ENCODE assay signal across 8 cellular contexts in genomic region chr15:98650871-98651481, GRCh38. TPM values are rescaled to one million over a fixed set of nuclear protein-coding genes. Genes with fewer than 3 reads are reported as not detected.
DNase-seq lines count a peak whose midpoint lies in the region; ATAC-seq, FAIRE-seq and TF ChIP-seq lines count a peak whose summit lies in the region.

No MANE protein-coding gene starts in this region.

- H3K27ac ChIP-seq in heart right ventricle: peak overlapping the region; percentile 63 to 95 (median 92)
- peak overlapping the region; percentile 66 to 94 (median 85) for H3K27ac ChIP-seq in adrenal gland

- H3K4me1 ChIP-seq in heart right ventricle (peaks cover 0 to 66% (median 46%) of the 10 kb centered on the region in 9 donors), adrenal gland (replicated peaks in 1 of 2) (peaks cover 0 to 31% of the 10 kb centered on the region in 2 donors)

- no peaks in the 10 kb centered on the region for H3K36me3 ChIP-seq in heart right ventricle
- H3K36me3 ChIP-seq in adrenal gland (replicated peaks in 1 of 2): no peaks in the 10 kb centered on the region

- WGBS in heart right ventricle, 2 donors: 6 to 8% methylated on average over 37 of the region's 37 CpGs
- WGBS in adrenal gland, 4 donors: 1 to 4% (median 3%) methylated on average over 37 of the region's 37 CpGs

- peak in 1 of 2 donors; percentile 34 for TF ChIP-seq POLR2A in adrenal gland (IDR thresholded peaks at IDR 0.05)

- intact Hi-C loops in heart right ventricle (cut with DNase I) (loop anchor here in 5 of 10 donors (2.0 to 5.0 kb wide), 5 partner anchors 76 to 406 kb away; no protein-coding TSS in a partner anchor), Right ventricle myocardium superior (cut with DNase I) (loop anchor here (5.0 kb wide), 1 partner anchor 126 kb away; no protein-coding TSS in a partner anchor), adrenal gland (cut with DNase I) (loop anchor here in 1 of 2 donors (10.0 kb wide), 1 partner anchor 124 kb away; no protein-coding TSS in a partner anchor)

- DNase-seq in heart right ventricle: peak in 1 of 2 donors; percentile 18
- no peak for DNase-seq in Right ventricle myocardium superior
- peak in 6 of 7 donors; percentile 35 to 74 (median 56) for DNase-seq in adrenal gland
- DNase-seq in iris pigment epithelial cell (ENCODE audit: low read depth): peak; percentile 55
- peak; percentile 26 to 37 for DNase-seq in stimulated activated CD4-positive, alpha-beta T cell treated with anti-CD3 and anti-CD28 coated beads, Interleukin-2, amount 100 ng/mL, for 24 hours
- DNase-seq in T-helper 9 cell: no peak
- no peak for DNase-seq in D721Med (ENCODE audit: insufficient read length, low spot score)
- no peak for DNase-seq in middle frontal gyrus (ENCODE audit: extremely low spot score, low spot score)

- H3K4me3 ChIP-seq in heart right ventricle (peak overlapping the region; percentile 81 to 93 (median 89)), adrenal gland (peak overlapping the region; percentile 86 to 98 (median 90))

- peaks cover 0 to 48% (median 9%) of the 10 kb centered on the region in 7 donors for H3K27me3 ChIP-seq in heart right ventricle
- peaks cover 1% of the 10 kb centered on the region for H3K27me3 ChIP-seq in adrenal gland

- TF ChIP-seq CTCF in heart right ventricle (IDR thresholded peaks at IDR 0.05): no peak
- TF ChIP-seq CTCF in adrenal gland (IDR thresholded peaks at IDR 0.05): no peak
- no peak for TF ChIP-seq CTCF in D721Med (IDR thresholded peaks at IDR 0.05; ENCODE audit: insufficient read depth, missing control alignments)

- H3K9me3 ChIP-seq in heart right ventricle: no peaks in the 10 kb centered on the region
- no peaks in the 10 kb centered on the region for H3K9me3 ChIP-seq in adrenal gland (replicated peaks in 1 of 3)

- ATAC-seq in heart right ventricle (peak in 4 of 8 donors; percentile 2 to 13 (median 11)), Right ventricle myocardium superior (ENCODE audit: poor library complexity) (no peak)

- no peak for FAIRE-seq in D721Med (lab: Jason Lieb, UNC)

RNA-seq across cellular contexts. Expression of gene IGF1R, which starts 2.6 kb away (rescaled TPM):
- total RNA-seq in heart right ventricle (10 to 100 TPM; 32.3 to 88.2 (median 50.0) TPM), Right ventricle myocardium superior (31.4 TPM), adrenal gland (100 to 1,000 TPM in 1 of 8 donors, 10 to 100 TPM in 7; 44.1 to 138 (median 72.5) TPM)
- polyA plus RNA-seq in heart right ventricle (1 to 10 TPM; 3.4 to 8.4 TPM), adrenal gland (10 to 100 TPM in 2 of 3 donors, 1 to 10 TPM in 1; 8.6 to 27.4 (median 11.2) TPM)

Comparison
In these comparisons a context has a peak if more than half of its experiments do, and no peak if none do; other contexts are left out.
1. DNase-seq: peak in adrenal gland (6 of 7), iris pigment epithelial cell (single experiment) and stimulated activated CD4-positive, alpha-beta T cell treated with anti-CD3 and anti-CD28 coated beads, Interleukin-2, amount 100 ng/mL, for 24 hours (2 of 2); none in Right ventricle myocardium superior (single experiment), T-helper 9 cell (single experiment), D721Med (single experiment) and middle frontal gyrus (single experiment).